13 cellular contexts compared by ENCODE assay signal in genomic region chr10:88291289-88292184, GRCh38.
"Had no signal": no experiment of that assay in that cellular context is flagged by ENCODE, and none has a peak within 500 bp of the region (broad histone marks: within the 10 kb centered on the region; RNA-seq: fewer than 3 reads in every experiment).

No MANE protein-coding gene starts in this region.

- H3K27ac Mint-ChIP-seq: activated naive CD4-positive, alpha-beta T cell treated with anti-CD3 and anti-CD28 coated beads, Interleukin-2, amount 50 U/mL, for 24 hours; immature natural killer cell; progenitor cell of endocrine pancreas; stimulated activated memory B cell treated with anti-CD40 and anti-IgM and Interleukin-4, amounts not matched to agents 10 μg/mL and 1 μg/mL and 100 μg/mL, for 72 hours had no signal

- H3K27ac ChIP-seq: tibial nerve, vagina had no signal

- H3K4me1 Mint-ChIP-seq: central memory CD8-positive, alpha-beta T cell had no signal

- H3K4me3 Mint-ChIP-seq: activated naive CD4-positive, alpha-beta T cell treated with anti-CD3 and anti-CD28 coated beads, Interleukin-2, amount 50 U/mL, for 24 hours; central memory CD8-positive, alpha-beta T cell; immature natural killer cell; stimulated activated memory B cell treated with anti-CD40 and anti-IgM and Interleukin-4, amounts not matched to agents 10 μg/mL and 1 μg/mL and 100 μg/mL, for 72 hours had no signal

- H3K27me3 ChIP-seq: tibial nerve, vagina had no signal

- DNase-seq: activated CD4-positive, CD25-positive, alpha-beta regulatory T cell; activated effector memory CD4-positive, alpha-beta T cell treated with Interleukin-2 at 50 U/mL for 16 hours; immature natural killer cell; left cardiac atrium; naive B cell; right cardiac atrium had no signal

- H3K9me3 Mint-ChIP-seq: activated naive CD4-positive, alpha-beta T cell treated with anti-CD3 and anti-CD28 coated beads, Interleukin-2, amount 50 U/mL, for 24 hours; central memory CD8-positive, alpha-beta T cell; immature natural killer cell; naive B cell; stimulated activated memory B cell treated with anti-CD40 and anti-IgM and Interleukin-4, amounts not matched to agents 10 μg/mL and 1 μg/mL and 100 μg/mL, for 72 hours had no signal

- H3K4me1 ChIP-seq: tibial nerve, vagina had no signal

- H3K27me3 Mint-ChIP-seq: activated naive CD4-positive, alpha-beta T cell treated with anti-CD3 and anti-CD28 coated beads, Interleukin-2, amount 50 U/mL, for 24 hours; central memory CD8-positive, alpha-beta T cell; naive B cell; progenitor cell of endocrine pancreas; stimulated activated memory B cell treated with anti-CD40 and anti-IgM and Interleukin-4, amounts not matched to agents 10 μg/mL and 1 μg/mL and 100 μg/mL, for 72 hours had no signal

- H3K36me3 Mint-ChIP-seq: activated naive CD4-positive, alpha-beta T cell treated with anti-CD3 and anti-CD28 coated beads, Interleukin-2, amount 50 U/mL, for 24 hours; immature natural killer cell; naive B cell; stimulated activated memory B cell treated with anti-CD40 and anti-IgM and Interleukin-4, amounts not matched to agents 10 μg/mL and 1 μg/mL and 100 μg/mL, for 72 hours had no signal

- H3K36me3 ChIP-seq: tibial nerve, vagina had no signal

- H3K4me3 ChIP-seq: lung, tibial nerve, vagina had no signal

- H3K9me3 ChIP-seq: tibial nerve, vagina had no signal
